Comparison of ENCODE assay signal across 24 cellular contexts in the genomic region with DNA sequence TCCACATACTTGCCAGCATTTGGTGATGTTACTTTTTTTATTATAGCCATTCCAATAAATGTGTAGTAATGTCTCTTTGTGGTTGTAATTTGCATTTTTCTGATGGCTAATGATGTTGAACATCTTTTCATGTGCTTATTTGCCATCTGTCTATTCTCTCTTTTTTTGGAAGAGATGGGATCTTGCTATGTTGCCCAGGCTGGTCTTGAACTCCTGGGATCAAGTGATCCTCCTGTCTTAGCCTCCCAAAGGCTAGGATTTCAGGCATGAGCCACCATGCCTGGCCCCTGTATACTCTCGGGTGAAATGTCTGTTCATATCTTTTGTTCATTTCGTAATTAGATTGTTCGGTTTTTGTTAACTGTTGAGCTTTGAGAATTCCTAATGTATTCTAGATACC. TPM values are rescaled to one million over a fixed set of nuclear protein-coding genes. Genes with fewer than 3 reads are reported as not detected.
DNase-seq lines count a peak whose midpoint lies in the region; ATAC-seq and TF ChIP-seq lines count a peak whose summit lies in the region.
"Had no signal": no experiment of that assay in that cellular context is flagged by ENCODE, and none has a peak within 500 bp of the region (broad histone marks: within the 10 kb centered on the region; RNA-seq: fewer than 3 reads in every experiment).

No MANE protein-coding gene starts in this region.

- peak overlapping the region; percentile 50 for H3K27ac Mint-ChIP-seq in activated T-cell treated with anti-CD3 and anti-CD28 coated beads, Interleukin-2, amount 50 U/mL, for 24 hours
- peak overlapping the region; percentile 53 to 99 (median 73) for H3K27ac Mint-ChIP-seq in CD4-positive, alpha-beta memory T cell
- H3K27ac Mint-ChIP-seq in WTC11: peak overlapping the region; percentile 63; the same call in 1 of the 2 replicates
- H3K27ac Mint-ChIP-seq in neural crest cell (ENCODE audit: unreplicated experiment): no peak overlapping the region
- H3K27ac Mint-ChIP-seq: activated B cell treated with CpG ODN at 0.5 μM for 24 hours; activated naive CD8-positive, alpha-beta T cell treated with anti-CD3 and anti-CD28 coated beads, Interleukin-2, amount 50 U/mL, for 24 hours had no signal

- TF ChIP-seq POLR2A in Peyer's patch (IDR thresholded peaks at IDR 0.05): no peak

- peaks cover 35% of the 10 kb centered on the region for H3K36me3 Mint-ChIP-seq in activated T-cell treated with anti-CD3 and anti-CD28 coated beads, Interleukin-2, amount 50 U/mL, for 24 hours (ENCODE audit: low read depth)
- peaks cover 12% of the 10 kb centered on the region for H3K36me3 Mint-ChIP-seq in activated T-cell treated with anti-CD3 and anti-CD28 coated beads, Interleukin-2, amount 50 U/mL, for 4 hours (ENCODE audit: insufficient read depth)
- H3K36me3 Mint-ChIP-seq in CD4-positive, alpha-beta memory T cell: peaks cover 8 to 34% of the 10 kb centered on the region in 2 donors
- no peaks in the 10 kb centered on the region for H3K36me3 Mint-ChIP-seq in WTC11
- peaks cover 3% of the 10 kb centered on the region for H3K36me3 Mint-ChIP-seq in neural crest cell (ENCODE audit: low read depth)

- no peak overlapping the region for H3K27ac ChIP-seq in CD4-positive, alpha-beta memory T cell (ENCODE audit: low read depth, low read length)
- no peak overlapping the region for H3K27ac ChIP-seq in Peyer's patch
- H3K27ac ChIP-seq: hepatocyte, vagina had no signal

- no peak overlapping the region for H3K4me3 ChIP-seq in CD4-positive, alpha-beta memory T cell (ENCODE audit: low read length in 2 of 2)
- H3K4me3 ChIP-seq in Peyer's patch: no peak overlapping the region
- H3K4me3 ChIP-seq: hepatocyte, MG63, suprapubic skin, vagina had no signal

- intact Hi-C loops in CD4-positive, alpha-beta memory T cell (cut with micrococcal nuclease): loop anchor here (5.0 kb wide), 1 partner anchor 38 kb away; the partner anchor contains the start of gene DDX56

- H3K9me3 Mint-ChIP-seq in activated T-cell treated with anti-CD3 and anti-CD28 coated beads, Interleukin-2, amount 50 U/mL, for 24 hours: no peaks in the 10 kb centered on the region
- H3K9me3 Mint-ChIP-seq in activated T-cell treated with anti-CD3 and anti-CD28 coated beads, Interleukin-2, amount 50 U/mL, for 4 hours: no peaks in the 10 kb centered on the region
- H3K9me3 Mint-ChIP-seq in CD4-positive, alpha-beta memory T cell: peaks cover 0 to 4% (median 0%) of the 10 kb centered on the region in 8 donors
- H3K9me3 Mint-ChIP-seq in WTC11 (no peaks in the 10 kb centered on the region), neural crest cell (peaks cover 2% of the 10 kb centered on the region)
- H3K9me3 Mint-ChIP-seq: activated B cell treated with CpG ODN at 0.5 μM for 24 hours; activated naive CD8-positive, alpha-beta T cell treated with anti-CD3 and anti-CD28 coated beads, Interleukin-2, amount 50 U/mL, for 24 hours; immature natural killer cell; stimulated activated naive B cell treated with anti-CD40 and anti-IgM and Interleukin-4, amounts not matched to agents 10 μg/mL and 1 μg/mL and 100 μg/mL, for 72 hours had no signal

- CTCF ChIA-PET in CD4-positive, alpha-beta memory T cell (lab: Charles Lee; ENCODE audit: partially characterized antibody): interaction anchor here (0.7 to 6.8 kb wide), 3 partner anchors 28 to 78 kb away, joined by 3 to 48 read pairs (median 4); no protein-coding TSS in a partner anchor
- CTCF ChIA-PET in WTC11 (lab: Charles Lee): no interaction called here

- DNase-seq in activated T-cell treated with anti-CD3 and anti-CD28 coated beads, Interleukin-2, amount 50 U/mL, for 24 hours: no peak
- no peak for DNase-seq in activated T-cell treated with anti-CD3 and anti-CD28 coated beads, Interleukin-2, amount 50 U/mL, for 4 hours
- DNase-seq in CD4-positive, alpha-beta memory T cell: no peak
- DNase-seq in WTC11 (ENCODE audit: low spot score) (no peak), neural crest cell (ENCODE audit: low read depth, low spot score) (no peak), Peyer's patch (no peak), NCI-H1694 (lab: John Stamatoyannopoulos, UW) (no peak), NCI-H1930 (lab: John Stamatoyannopoulos, UW) (no peak)
- DNase-seq: activated B cell treated with CpG ODN at 0.5 μM for 24 hours; cerebellar nuclear complex; DMS53; foreskin melanocyte; immature natural killer cell; mesendoderm; MG63; NCI-H1417 treated with DMSO at 0.1 percent for 48 hours; OCI-M1; stimulated activated CD4-positive, alpha-beta T cell treated with anti-CD3 and anti-CD28 coated beads, Interleukin-4, amount 100 ng/mL, for 24 hours; stimulated activated naive B cell treated with anti-CD40 and anti-IgM and Interleukin-4, amounts not matched to agents 10 μg/mL and 1 μg/mL and 100 μg/mL, for 72 hours had no signal

- ATAC-seq in activated T-cell treated with anti-CD3 and anti-CD28 coated beads, Interleukin-2, amount 50 U/mL, for 4 hours: no peak
- ATAC-seq in WTC11: no peak
- ATAC-seq: activated naive CD8-positive, alpha-beta T cell treated with anti-CD3 and anti-CD28 coated beads, Interleukin-2, amount 50 U/mL, for 24 hours; Right ventricle myocardium inferior; stimulated activated naive B cell treated with anti-CD40 and anti-IgM and Interleukin-4, amounts not matched to agents 10 μg/mL and 1 μg/mL and 100 μg/mL, for 72 hours had no signal

- POLR2A ChIA-PET in CD4-positive, alpha-beta memory T cell (lab: Charles Lee; ENCODE audit: partially characterized antibody): interaction anchor here (0.6 to 28.5 kb wide), 2 partner anchors 19 to 226 kb away, joined by 3 to 1226 read pairs; no protein-coding TSS in a partner anchor
- POLR2A ChIA-PET in WTC11 (lab: Charles Lee): no interaction called here

- TF ChIP-seq CTCF in WTC11 (IDR thresholded peaks at IDR 0.05): no peak
- no peak for TF ChIP-seq CTCF in neural crest cell (conservative IDR thresholded peaks at IDR 0.05)
- TF ChIP-seq CTCF in Peyer's patch (IDR thresholded peaks at IDR 0.05): no peak

- H3K4me3 Mint-ChIP-seq in activated T-cell treated with anti-CD3 and anti-CD28 coated beads, Interleukin-2, amount 50 U/mL, for 24 hours: no peak overlapping the region
- H3K4me3 Mint-ChIP-seq in activated T-cell treated with anti-CD3 and anti-CD28 coated beads, Interleukin-2, amount 50 U/mL, for 4 hours: no peak overlapping the region
- peak overlapping the region in 7 of 8 donors; percentile 9 to 76 (median 53) for H3K4me3 Mint-ChIP-seq in CD4-positive, alpha-beta memory T cell
- H3K4me3 Mint-ChIP-seq in WTC11: no peak overlapping the region
- H3K4me3 Mint-ChIP-seq in neural crest cell: peak overlapping the region; percentile 55
- H3K4me3 Mint-ChIP-seq: activated B cell treated with CpG ODN at 0.5 μM for 24 hours; activated naive CD8-positive, alpha-beta T cell treated with anti-CD3 and anti-CD28 coated beads, Interleukin-2, amount 50 U/mL, for 24 hours; stimulated activated naive B cell treated with anti-CD40 and anti-IgM and Interleukin-4, amounts not matched to agents 10 μg/mL and 1 μg/mL and 100 μg/mL, for 72 hours had no signal

- no peaks in the 10 kb centered on the region for H3K9me3 ChIP-seq in CD4-positive, alpha-beta memory T cell (ENCODE audit: control insufficient read depth in 1 of 2, low read length in 2 of 2)
- no peaks in the 10 kb centered on the region for H3K9me3 ChIP-seq in Peyer's patch
- H3K9me3 ChIP-seq: MG63, suprapubic skin, vagina had no signal

- H3K36me3 ChIP-seq in CD4-positive, alpha-beta memory T cell (ENCODE audit: insufficient read depth, low read length): no peaks in the 10 kb centered on the region
- no peaks in the 10 kb centered on the region for H3K36me3 ChIP-seq in Peyer's patch
- H3K36me3 ChIP-seq: suprapubic skin, vagina had no signal

- peaks cover 58% of the 10 kb centered on the region for H3K4me1 Mint-ChIP-seq in activated T-cell treated with anti-CD3 and anti-CD28 coated beads, Interleukin-2, amount 50 U/mL, for 24 hours (ENCODE audit: low read depth)
- peaks cover 54% of the 10 kb centered on the region for H3K4me1 Mint-ChIP-seq in activated T-cell treated with anti-CD3 and anti-CD28 coated beads, Interleukin-2, amount 50 U/mL, for 4 hours (ENCODE audit: low read depth)
- peaks cover 29 to 73% (median 56%) of the 10 kb centered on the region in 4 donors for H3K4me1 Mint-ChIP-seq in CD4-positive, alpha-beta memory T cell
- peaks cover 20% of the 10 kb centered on the region for H3K4me1 Mint-ChIP-seq in WTC11
- H3K4me1 Mint-ChIP-seq in neural crest cell: peaks cover 33% of the 10 kb centered on the region

- no peaks in the 10 kb centered on the region for H3K27me3 ChIP-seq in CD4-positive, alpha-beta memory T cell (ENCODE audit: insufficient read depth, low read length)
- H3K27me3 ChIP-seq in Peyer's patch: no peaks in the 10 kb centered on the region
- H3K27me3 ChIP-seq: hepatocyte, MG63, suprapubic skin, vagina had no signal

- H3K4me1 ChIP-seq in CD4-positive, alpha-beta memory T cell (ENCODE audit: insufficient read depth, low read length): peaks cover 61% of the 10 kb centered on the region
- peaks cover 0 to 23% (median 2%) of the 10 kb centered on the region in 4 donors for H3K4me1 ChIP-seq in Peyer's patch

- H3K27me3 Mint-ChIP-seq in activated T-cell treated with anti-CD3 and anti-CD28 coated beads, Interleukin-2, amount 50 U/mL, for 24 hours: no peaks in the 10 kb centered on the region
- no peaks in the 10 kb centered on the region for H3K27me3 Mint-ChIP-seq in activated T-cell treated with anti-CD3 and anti-CD28 coated beads, Interleukin-2, amount 50 U/mL, for 4 hours (ENCODE audit: low read depth)
- H3K27me3 Mint-ChIP-seq in CD4-positive, alpha-beta memory T cell: peaks cover 0 to 2% of the 10 kb centered on the region in 2 donors
- H3K27me3 Mint-ChIP-seq in WTC11 (ENCODE audit: low read depth) (no peaks in the 10 kb centered on the region), neural crest cell (ENCODE audit: low read depth) (peaks cover 5% of the 10 kb centered on the region)
- H3K27me3 Mint-ChIP-seq: activated B cell treated with CpG ODN at 0.5 μM for 24 hours; stimulated activated naive B cell treated with anti-CD40 and anti-IgM and Interleukin-4, amounts not matched to agents 10 μg/mL and 1 μg/mL and 100 μg/mL, for 72 hours had no signal

RNA-seq across cellular contexts. Expression of gene OGDH, which starts 3.4 kb away (rescaled TPM):
- 100 to 1,000 TPM in 1 of 3 donors, 10 to 100 TPM in 2; 83.0 to 105 (median 97.2) TPM for total RNA-seq in activated T-cell treated with anti-CD3 and anti-CD28 coated beads, Interleukin-2, amount 50 U/mL, for 4 hours
- total RNA-seq in CD4-positive, alpha-beta memory T cell: 100 to 1,000 TPM; 116 to 126 TPM
- 10 to 100 TPM; 42.2 to 61.6 TPM for polyA plus RNA-seq in CD4-positive, alpha-beta memory T cell
- 79.6 to 90.5 TPM (median 89.7 TPM) in 3 replicates for total RNA-seq in WTC11 (2021)
- 102 and 116 TPM in 2 replicates for total RNA-seq in neural crest cell
- 100 to 1,000 TPM in 3 of 4 donors, 10 to 100 TPM in 1; 88.3 to 246 (median 217) TPM for total RNA-seq in Peyer's patch

RNA-seq across cellular contexts. Expression of gene TMED4, which starts 27.8 kb away (rescaled TPM):
- 10 to 100 TPM; 71.3 to 79.4 (median 71.4) TPM for total RNA-seq in activated T-cell treated with anti-CD3 and anti-CD28 coated beads, Interleukin-2, amount 50 U/mL, for 4 hours
- 100 to 1,000 TPM; 108 to 110 TPM for total RNA-seq in CD4-positive, alpha-beta memory T cell
- 10 to 100 TPM; 65.4 to 68.1 TPM for polyA plus RNA-seq in CD4-positive, alpha-beta memory T cell
- total RNA-seq in WTC11 (2021) (58.6 to 61.9 TPM (median 60.9 TPM) in 3 replicates), neural crest cell (87.2 and 88.9 TPM in 2 replicates), Peyer's patch (100 to 1,000 TPM in 3 of 4 donors, 10 to 100 TPM in 1; 80.9 to 319 (median 262) TPM)

RNA-seq across cellular contexts. Expression of gene DDX56, which starts 36.1 kb away (rescaled TPM):
- 100 to 1,000 TPM; 224 to 239 (median 224) TPM for total RNA-seq in activated T-cell treated with anti-CD3 and anti-CD28 coated beads, Interleukin-2, amount 50 U/mL, for 4 hours
- total RNA-seq in CD4-positive, alpha-beta memory T cell: 100 to 1,000 TPM; 109 to 114 TPM
- polyA plus RNA-seq in CD4-positive, alpha-beta memory T cell: 10 to 100 TPM; 48.9 to 50.5 TPM
- 69.4 to 83.1 TPM (median 74.5 TPM) in 3 replicates for total RNA-seq in WTC11 (2021)
- total RNA-seq in neural crest cell: 104 and 111 TPM in 2 replicates
- total RNA-seq in Peyer's patch: 10 to 100 TPM; 67.8 to 96.4 (median 88.9) TPM

Comparison
In these comparisons a context has a peak if more than half of its experiments do, and no peak if none do; other contexts are left out.
1. H3K4me3 Mint-ChIP-seq: peak in CD4-positive, alpha-beta memory T cell (7 of 8) and neural crest cell (single experiment); none in activated T-cell treated with anti-CD3 and anti-CD28 coated beads, Interleukin-2, amount 50 U/mL, for 24 hours (single experiment), activated T-cell treated with anti-CD3 and anti-CD28 coated beads, Interleukin-2, amount 50 U/mL, for 4 hours (single experiment) and WTC11 (single experiment).